9 cellular contexts compared by ENCODE assay signal in the genomic region with DNA sequence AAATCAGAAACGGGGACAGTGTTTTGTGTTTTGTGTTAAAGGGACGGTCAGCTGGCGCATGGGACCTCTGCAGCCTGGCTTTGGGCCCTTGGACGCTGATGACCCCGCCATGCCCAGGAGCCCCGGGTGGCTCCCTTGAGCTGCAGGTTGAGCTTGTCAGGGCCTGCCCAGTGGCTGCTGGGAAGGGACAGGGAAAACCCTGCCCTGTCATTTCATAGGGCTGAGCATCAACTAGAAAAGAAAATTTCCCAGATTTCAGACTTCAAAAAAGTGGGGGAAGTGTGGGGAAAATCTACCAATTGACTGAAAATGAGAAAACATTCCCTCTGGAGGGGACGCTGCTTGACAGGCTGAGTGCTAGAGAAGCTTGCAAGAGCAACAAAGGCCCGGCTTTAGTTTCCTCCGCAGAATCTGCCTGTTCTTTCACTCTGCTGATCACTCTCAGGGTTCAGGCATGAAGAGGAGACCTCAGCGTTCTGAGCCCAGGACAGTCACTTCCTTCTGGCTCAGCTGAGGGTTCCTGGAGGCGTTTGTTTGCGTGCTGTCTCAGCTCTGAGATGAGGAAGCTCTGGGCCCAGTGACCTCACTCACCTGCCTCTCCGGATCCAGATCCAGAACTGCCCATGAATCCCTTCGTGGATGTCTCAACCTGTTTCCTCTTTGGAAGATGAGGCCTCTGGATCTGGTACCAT. TPM values are rescaled to one million over a fixed set of nuclear protein-coding genes. Genes with fewer than 3 reads are reported as not detected.
DNase-seq lines count a peak whose midpoint lies in the region; ATAC-seq and TF ChIP-seq lines count a peak whose summit lies in the region.
"Had no signal": no experiment of that assay in that cellular context is flagged by ENCODE, and none has a peak within 500 bp of the region (broad histone marks: within the 10 kb centered on the region; RNA-seq: fewer than 3 reads in every experiment).

No MANE protein-coding gene starts in this region.

- CTCF ChIA-PET in OCI-LY7 (lab: Charles Lee; ENCODE audit: unreplicated experiment), result no interaction called here
- CTCF ChIA-PET in CD8-positive, alpha-beta T cell (lab: Charles Lee), result no interaction called here

- peak overlapping the region; percentile 67 for H3K27ac Mint-ChIP-seq in endodermal cell
- peak overlapping the region; percentile 40 to 56 for H3K27ac Mint-ChIP-seq in stimulated activated naive CD8-positive, alpha-beta T cell treated with anti-CD3 and anti-CD28 coated beads, Interleukin-15, amount 100 ng/mL, for 72 hours
- no peak overlapping the region for H3K27ac Mint-ChIP-seq in CD8-positive, alpha-beta T cell

- H4K20me1 ChIP-seq in OCI-LY7 (ENCODE audit: insufficient read depth, low read length), result no peaks in the 10 kb centered on the region

- H3K4me3 ChIP-seq in LNCaP clone FGC (ENCODE audit: low read depth, low read length) (no peak overlapping the region), endodermal cell (ENCODE audit: low read length) (no peak overlapping the region), OCI-LY7 (ENCODE audit: low read depth, low read length, poor library complexity, severe bottlenecking) (no peak overlapping the region)
- no peak overlapping the region for H3K4me3 ChIP-seq in CD8-positive, alpha-beta T cell (ENCODE audit: low read depth, low read length)
- H3K4me3 ChIP-seq: ascending aorta had no signal

- no peak overlapping the region for H3K4me2 ChIP-seq in OCI-LY7 (ENCODE audit: low read length)

- H3K4me1 ChIP-seq in endodermal cell (ENCODE audit: control insufficient read depth, insufficient read depth, low read length) (no peaks in the 10 kb centered on the region), OCI-LY7 (ENCODE audit: insufficient read depth, low read length, poor library complexity, severe bottlenecking) (no peaks in the 10 kb centered on the region)
- H3K4me1 ChIP-seq in CD8-positive, alpha-beta T cell (ENCODE audit: insufficient read depth, low read length), result no peaks in the 10 kb centered on the region
- H3K4me1 ChIP-seq: ascending aorta had no signal

- H3K79me2 ChIP-seq in OCI-LY7 (ENCODE audit: insufficient read depth, low read depth, low read length), result no peaks in the 10 kb centered on the region

- H3K4me3 Mint-ChIP-seq in endodermal cell, result no peak overlapping the region
- no peak overlapping the region for H3K4me3 Mint-ChIP-seq in stimulated activated naive CD8-positive, alpha-beta T cell treated with anti-CD3 and anti-CD28 coated beads, Interleukin-15, amount 100 ng/mL, for 72 hours
- no peak overlapping the region for H3K4me3 Mint-ChIP-seq in CD8-positive, alpha-beta T cell

- H3K9ac ChIP-seq in endodermal cell (ENCODE audit: extremely low read depth, low read length, poor library complexity, severe bottlenecking), result no peak overlapping the region

- no peak overlapping the region for H3K27ac ChIP-seq in endodermal cell (ENCODE audit: low read depth, low read length)
- H3K27ac ChIP-seq in OCI-LY7 (ENCODE audit: low read depth, low read length, poor library complexity, severe bottlenecking), result no peak overlapping the region
- H3K27ac ChIP-seq in CD8-positive, alpha-beta T cell (ENCODE audit: low read depth, low read length), result no peak overlapping the region
- H3K27ac ChIP-seq: ascending aorta had no signal

- H3K27me3 ChIP-seq in endodermal cell (ENCODE audit: control insufficient read depth, insufficient read depth, low read length, poor library complexity, severe bottlenecking), result no peaks in the 10 kb centered on the region
- H3K27me3 ChIP-seq in CD8-positive, alpha-beta T cell (ENCODE audit: insufficient read depth, low read length), result no peaks in the 10 kb centered on the region
- H3K27me3 ChIP-seq: ascending aorta had no signal

- no peaks in the 10 kb centered on the region for H3K36me3 Mint-ChIP-seq in endodermal cell (ENCODE audit: low read depth)
- H3K36me3 Mint-ChIP-seq in CD8-positive, alpha-beta T cell, result no peaks in the 10 kb centered on the region

- DNase-seq in GF-D8 (lab: John Stamatoyannopoulos, UW) (peak; percentile 75), LNCaP clone FGC (ENCODE audit: low read depth) (peak; percentile 27), endodermal cell (peak; percentile 55), NCI-H345 (lab: John Stamatoyannopoulos, UW) (no peak), OCI-LY7 (ENCODE audit: low spot score) (no peak)
- DNase-seq in stimulated activated naive CD8-positive, alpha-beta T cell treated with anti-CD3 and anti-CD28 coated beads, Interleukin-15, amount 100 ng/mL, for 72 hours, result peak in 1 of 2 donors; percentile 15
- DNase-seq in CD8-positive, alpha-beta T cell, result no peak

- POLR2A ChIA-PET in OCI-LY7 (lab: Charles Lee), result interaction anchor here (0.8 to 2.5 kb wide), 3 partner anchors 10 to 16 kb away, joined by 3 to 8 read pairs (median 3); no protein-coding TSS in a partner anchor
- POLR2A ChIA-PET in CD8-positive, alpha-beta T cell (lab: Charles Lee), result no interaction called here

- 63 to 68% methylated on average over 14 of the region's 14 CpGs for WGBS in endodermal cell (ENCODE audit: insufficient coverage in 1 of 2, insufficient read length in 1 of 2), 2 experiments

- no TSS peak for BruUV-seq in OCI-LY7 (replicated peaks; lab: Mats Ljungman, UMichigan)

- no peaks in the 10 kb centered on the region for H3K9me3 Mint-ChIP-seq in endodermal cell
- no peaks in the 10 kb centered on the region for H3K9me3 Mint-ChIP-seq in stimulated activated naive CD8-positive, alpha-beta T cell treated with anti-CD3 and anti-CD28 coated beads, Interleukin-15, amount 100 ng/mL, for 72 hours
- H3K9me3 Mint-ChIP-seq in CD8-positive, alpha-beta T cell, result no peaks in the 10 kb centered on the region

- no peaks in the 10 kb centered on the region for H3K36me3 ChIP-seq in endodermal cell (ENCODE audit: control insufficient read depth, insufficient read depth, low read length)
- no peaks in the 10 kb centered on the region for H3K36me3 ChIP-seq in OCI-LY7 (ENCODE audit: insufficient read depth, low read length)
- no peaks in the 10 kb centered on the region for H3K36me3 ChIP-seq in CD8-positive, alpha-beta T cell (ENCODE audit: insufficient read depth, low read length)
- H3K36me3 ChIP-seq: ascending aorta had no signal

- no peak for TF ChIP-seq CTCF in LNCaP clone FGC (IDR thresholded peaks at IDR 0.05; ENCODE audit: control insufficient read depth, extremely low read depth, insufficient read depth)
- no peak for TF ChIP-seq CTCF in endodermal cell (conservative IDR thresholded peaks at IDR 0.05)
- TF ChIP-seq CTCF in OCI-LY7 (conservative IDR thresholded peaks at IDR 0.05; ENCODE audit: low read length), result no peak
- no peak for TF ChIP-seq CTCF in CD8-positive, alpha-beta T cell (IDR thresholded peaks at IDR 0.05)

- H3K27me3 Mint-ChIP-seq in endodermal cell (ENCODE audit: insufficient read depth), result no peaks in the 10 kb centered on the region
- no peaks in the 10 kb centered on the region for H3K27me3 Mint-ChIP-seq in stimulated activated naive CD8-positive, alpha-beta T cell treated with anti-CD3 and anti-CD28 coated beads, Interleukin-15, amount 100 ng/mL, for 72 hours
- H3K27me3 Mint-ChIP-seq in CD8-positive, alpha-beta T cell (ENCODE audit: low read depth), result no peaks in the 10 kb centered on the region

- H3K9me2 ChIP-seq in OCI-LY7 (ENCODE audit: insufficient read depth, low read length), result no peaks in the 10 kb centered on the region

- H2AFZ ChIP-seq in OCI-LY7 (ENCODE audit: low read length), result no peak overlapping the region

- peak; percentile 67 for ATAC-seq in GM21576 (IDR thresholded peaks at IDR 0.05; ENCODE audit: unreplicated experiment)
- peak; percentile 81 for ATAC-seq in stimulated activated naive CD8-positive, alpha-beta T cell treated with anti-CD3 and anti-CD28 coated beads, Interleukin-15, amount 100 ng/mL, for 72 hours
- no peak for ATAC-seq in CD8-positive, alpha-beta T cell

- intact Hi-C loops in OCI-LY7 (cut with micrococcal nuclease; ENCODE audit: unreplicated experiment), result no loop called here
- intact Hi-C loops in CD8-positive, alpha-beta T cell (cut with DNase I, micrococcal nuclease), result no loop called here

- H3K4me1 Mint-ChIP-seq in endodermal cell, result peaks cover 17% of the 10 kb centered on the region
- H3K4me1 Mint-ChIP-seq in stimulated activated naive CD8-positive, alpha-beta T cell treated with anti-CD3 and anti-CD28 coated beads, Interleukin-15, amount 100 ng/mL, for 72 hours, result peaks cover 14% of the 10 kb centered on the region
- peaks cover 2% of the 10 kb centered on the region for H3K4me1 Mint-ChIP-seq in CD8-positive, alpha-beta T cell (ENCODE audit: low read depth)

- H3K9me3 ChIP-seq in endodermal cell (ENCODE audit: control insufficient read depth, low read length) (no peaks in the 10 kb centered on the region), OCI-LY7 (ENCODE audit: low read length) (no peaks in the 10 kb centered on the region)
- H3K9me3 ChIP-seq in CD8-positive, alpha-beta T cell (ENCODE audit: low read length), result no peaks in the 10 kb centered on the region
- H3K9me3 ChIP-seq: ascending aorta had no signal

RNA-seq across cellular contexts. Expression of a gene that starts 18.6 kb away (rescaled TPM):
- total RNA-seq in endodermal cell (100 to 1,000 TPM; 126 to 174 TPM), OCI-LY7 (2022) (65.9 and 66.4 TPM in 2 replicates)
- 121 TPM for polyA plus RNA-seq in endodermal cell (2013, experiment 1 of 2)
- polyA plus RNA-seq in endodermal cell (2013, experiment 2 of 2), result 112 TPM
- total RNA-seq in OCI-LY7 (2014; rRNA removed; shearing (Covaris generic)), result 56.4 and 69.3 TPM in 2 replicates
- total RNA-seq in CD8-positive, alpha-beta T cell, result 100 to 1,000 TPM; 312 to 335 TPM

Comparison
In these comparisons a context has a peak if more than half of its experiments do, and no peak if none do; other contexts are left out.
1. DNase-seq: peak in GF-D8 (single experiment), LNCaP clone FGC (single experiment) and endodermal cell (single experiment); none in NCI-H345 (single experiment), OCI-LY7 (single experiment) and CD8-positive, alpha-beta T cell (0 of 7).